ENCODE assay signal across 8 cellular contexts in the genomic region with DNA sequence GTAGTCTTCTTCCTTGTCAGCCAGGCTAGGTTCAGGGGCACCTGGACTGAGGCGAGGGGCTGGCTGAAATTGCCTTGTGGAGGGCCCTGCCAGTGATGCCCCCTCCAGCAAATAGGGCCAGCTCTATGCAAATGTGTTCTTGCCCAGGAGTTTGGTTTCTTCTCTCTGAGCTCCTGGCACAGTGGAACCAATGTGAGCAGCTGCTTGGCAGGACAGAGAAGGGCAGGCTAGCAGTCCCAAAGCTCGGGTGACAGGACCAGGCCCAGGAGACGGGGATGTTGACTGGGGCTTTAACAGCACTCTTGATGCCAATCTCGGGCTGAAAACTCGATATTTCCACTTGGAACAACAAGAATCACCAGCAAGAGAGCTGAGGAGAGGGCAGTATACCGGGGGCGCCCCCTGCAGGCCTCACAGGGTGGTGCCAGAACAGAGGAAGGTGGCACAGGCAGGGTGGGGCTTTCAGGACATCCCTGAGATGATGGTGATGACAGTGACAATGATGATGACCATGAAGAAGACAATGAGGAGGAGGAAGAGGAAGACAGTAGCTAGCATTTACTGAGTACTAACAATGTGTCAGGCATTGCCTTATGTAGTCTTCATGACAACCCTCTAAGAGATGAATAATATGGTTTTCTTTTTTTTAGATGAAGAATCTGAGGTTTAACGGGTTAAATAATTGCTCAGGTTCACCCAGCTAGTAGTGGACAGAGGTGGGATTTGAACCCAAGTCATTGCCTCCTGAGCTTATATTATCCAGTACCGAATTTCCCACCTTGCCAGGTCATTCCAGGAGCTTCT. TPM values are rescaled to one million over a fixed set of nuclear protein-coding genes. Genes with fewer than 3 reads are reported as not detected.
DNase-seq lines count a peak whose midpoint lies in the region; ATAC-seq, FAIRE-seq and TF ChIP-seq lines count a peak whose summit lies in the region.

No MANE protein-coding gene starts in this region.

- H4K91ac ChIP-seq in H1 (replicated peaks; ENCODE audit: insufficient read length, low read length), result no peak overlapping the region

- no peak for FAIRE-seq in H1 (lab: Jason Lieb, UNC)

- no peak overlapping the region for H3K27ac ChIP-seq in H1 (ENCODE audit: low read depth, low read length)

- ATAC-seq in GM21526 (IDR thresholded peaks at IDR 0.05; ENCODE audit: low FRiP score, unreplicated experiment) (peak; percentile 73), GM18873 (IDR thresholded peaks at IDR 0.05; ENCODE audit: low FRiP score, unreplicated experiment) (no peak), GM18870 (IDR thresholded peaks at IDR 0.05; ENCODE audit: unreplicated experiment) (no peak)

- H3K4me1 ChIP-seq in H1 (replicated peaks in 1 of 4; ENCODE audit: control insufficient read depth in 3 of 4, insufficient read depth in 4 of 4, low read length in 3 of 4), result no peaks in the 10 kb centered on the region

- peak; percentile 75 to 84 for TF ChIP-seq RAD21 in H1 (IDR thresholded peaks at IDR 0.05 in 1 of 2, conservative IDR thresholded peaks at IDR 0.05 in 1 of 2; ENCODE audit: low read depth in 2 of 2, low read length in 2 of 2)

- 0 out of 4 replicates have a peak overlapping the region, but pooled peaks of 1 of the 2 experiments have one; percentile 3 for H3K4me2 ChIP-seq in H1 (ENCODE audit: insufficient read depth in 1 of 2, low read depth in 2 of 2, low read length in 2 of 2)

- H4K5ac ChIP-seq in H1 (ENCODE audit: insufficient read length, low read depth, low read length), result no peak overlapping the region

- H3K27me3 Mint-ChIP-seq in Calu3 (ENCODE audit: unreplicated experiment) (peaks cover 98% of the 10 kb centered on the region), nephron progenitor cell (ENCODE audit: low read depth, poor library complexity) (peaks cover 96% of the 10 kb centered on the region)
- H3K27me3 Mint-ChIP-seq in activated CD4-positive, alpha-beta T cell treated with anti-CD3 and anti-CD28 coated beads, Interleukin-2, amount 10 ng/mL, durations not matched to agents 7 days and 5 days, result peaks cover 59% of the 10 kb centered on the region

- H2BK5ac ChIP-seq in H1 (ENCODE audit: low read depth, low read length), result no peak overlapping the region

- H3K36me3 Mint-ChIP-seq in Calu3 (ENCODE audit: insufficient read depth, unreplicated experiment), result peaks cover 4% of the 10 kb centered on the region
- H3K36me3 Mint-ChIP-seq in activated CD4-positive, alpha-beta T cell treated with anti-CD3 and anti-CD28 coated beads, Interleukin-2, amount 10 ng/mL, durations not matched to agents 7 days and 5 days (ENCODE audit: low read depth), result no peaks in the 10 kb centered on the region
- H3K36me3 Mint-ChIP-seq in nephron progenitor cell (ENCODE audit: low read depth), result no peaks in the 10 kb centered on the region

- TF ChIP-seq POLR2A in H1 (IDR thresholded peaks at IDR 0.05; ENCODE audit: control extremely low read depth in 1 of 2, low read depth in 2 of 2, low read length in 2 of 2), result no peak

- no peak overlapping the region for H2BK120ac ChIP-seq in H1 (replicated peaks; ENCODE audit: low read depth, low read length)

- no peak overlapping the region for H2BK20ac ChIP-seq in H1 (ENCODE audit: low read length)

- H3K9me3 Mint-ChIP-seq in Calu3 (ENCODE audit: low read depth, unreplicated experiment), result no peaks in the 10 kb centered on the region
- H3K9me3 Mint-ChIP-seq in activated CD4-positive, alpha-beta T cell treated with anti-CD3 and anti-CD28 coated beads, Interleukin-2, amount 10 ng/mL, durations not matched to agents 7 days and 5 days, result no peaks in the 10 kb centered on the region
- H3K9me3 Mint-ChIP-seq in nephron progenitor cell, result no peaks in the 10 kb centered on the region

- no peak overlapping the region for H3K4me3 Mint-ChIP-seq in Calu3 (ENCODE audit: low read depth, unreplicated experiment)
- H3K4me3 Mint-ChIP-seq in activated CD4-positive, alpha-beta T cell treated with anti-CD3 and anti-CD28 coated beads, Interleukin-2, amount 10 ng/mL, durations not matched to agents 7 days and 5 days, result no peak overlapping the region
- H3K4me3 Mint-ChIP-seq in nephron progenitor cell, result no peak overlapping the region

- WGBS in H1 (ENCODE audit: extremely low coverage in 1 of 2, insufficient coverage in 1 of 2, insufficient read length in 1 of 2, insufficient replicate concordance in 2 of 2, low coverage in 1 of 2, low lambda C conversion rate in 2 of 2, missing lambda C conversion rate in 1 of 2), 2 experiments, result 36% methylated on average over 9 of the region's 9 CpGs; no CpG with 5 or more reads in 1 of the 2 experiments

- H3K4me3 ChIP-seq in H1 (ENCODE audit: extremely low read depth in 1 of 4, insufficient read depth in 2 of 4, low read depth in 3 of 4, low read length in 4 of 4), result no peak overlapping the region

- peaks cover 0 to 33% (median 20%) of the 10 kb centered on the region in 4 experiments; a peak in 6 of 7 replicates for H3K27me3 ChIP-seq in H1 (replicated peaks in 1 of 4; ENCODE audit: control insufficient read depth in 3 of 4, extremely low read depth in 1 of 4, insufficient read depth in 3 of 4, low read length in 3 of 4)

- POLR2A ChIA-PET in activated CD4-positive, alpha-beta T cell treated with anti-CD3 and anti-CD28 coated beads, Interleukin-2, amount 10 ng/mL, durations not matched to agents 7 days and 5 days (lab: Charles Lee), result no interaction called here
- POLR2A ChIA-PET in H1 (lab: Charles Lee; ENCODE audit: partially characterized antibody), result interaction anchor here (0.8 to 1.8 kb wide), 10 partner anchors 9 to 134 kb away, joined by 3 to 8 read pairs (median 4); no protein-coding TSS in a partner anchor

- H3K4me1 Mint-ChIP-seq in Calu3 (ENCODE audit: low read depth, unreplicated experiment) (peaks cover 9% of the 10 kb centered on the region), nephron progenitor cell (no peaks in the 10 kb centered on the region)
- peaks cover 2% of the 10 kb centered on the region for H3K4me1 Mint-ChIP-seq in activated CD4-positive, alpha-beta T cell treated with anti-CD3 and anti-CD28 coated beads, Interleukin-2, amount 10 ng/mL, durations not matched to agents 7 days and 5 days

- H3K4ac ChIP-seq in H1 (replicated peaks; ENCODE audit: insufficient read length, low read depth, low read length), result no peak overlapping the region

- H3K9me3 ChIP-seq in H1 (ENCODE audit: insufficient read depth in 2 of 2, low read depth in 1 of 2, low read length in 1 of 2), result no peaks in the 10 kb centered on the region

- intact Hi-C loops in Calu3 (cut with micrococcal nuclease; ENCODE audit: unreplicated experiment), result loop anchor here (2.0 to 5.0 kb wide), 2 partner anchors 32 to 46 kb away; a partner anchor contains a TSS

- no peak overlapping the region for H2BK12ac ChIP-seq in H1 (ENCODE audit: low read depth, low read length)

- TF ChIP-seq CTCF in Calu3 (IDR thresholded peaks at IDR 0.05; ENCODE audit: unreplicated experiment), result peak; percentile 93
- TF ChIP-seq CTCF in H1 (IDR thresholded peaks at IDR 0.05; ENCODE audit: control extremely low read depth in 1 of 3, insufficient read depth in 1 of 3, low read depth in 1 of 3, low read length in 3 of 3), result peak; percentile 91 to 95 (median 93)
- peak; percentile 83 for TF ChIP-seq CTCF in nephron progenitor cell (IDR thresholded peaks at IDR 0.05)

- no peak overlapping the region for H2AK5ac ChIP-seq in H1 (ENCODE audit: low read depth, low read length)

- H3K27ac Mint-ChIP-seq in Calu3 (ENCODE audit: unreplicated experiment) (no peak overlapping the region), nephron progenitor cell (no peak overlapping the region)
- H3K27ac Mint-ChIP-seq in activated CD4-positive, alpha-beta T cell treated with anti-CD3 and anti-CD28 coated beads, Interleukin-2, amount 10 ng/mL, durations not matched to agents 7 days and 5 days, result no peak overlapping the region

- H3K23ac ChIP-seq in H1 (ENCODE audit: insufficient read length), result no peak overlapping the region

- H4K8ac ChIP-seq in H1 (ENCODE audit: extremely low read depth, insufficient read depth, low read length), result peak overlapping the region; percentile 68; the same call in 1 of the 2 replicates

- H3K79me2 ChIP-seq in H1 (ENCODE audit: control insufficient read depth in 1 of 2, insufficient read depth in 2 of 2, low read length in 2 of 2), result no peaks in the 10 kb centered on the region

- CTCF ChIA-PET in Calu3 (lab: Charles Lee) (interaction anchor here (0.5 to 3.3 kb wide), 17 partner anchors 8 to 1961 kb away, joined by 3 to 21 read pairs (median 4); a partner anchor contains a TSS), H1 (lab: Charles Lee; ENCODE audit: partially characterized antibody) (interaction anchor here (0.6 to 50.1 kb wide), 46 partner anchors 4 to 862 kb away, joined by 3 to 1874 read pairs (median 4); a partner anchor contains a TSS)
- CTCF ChIA-PET in activated CD4-positive, alpha-beta T cell treated with anti-CD3 and anti-CD28 coated beads, Interleukin-2, amount 10 ng/mL, durations not matched to agents 7 days and 5 days (lab: Charles Lee), result interaction anchor here (0.7 to 4.5 kb wide), 23 partner anchors 8 to 299 kb away, joined by 3 to 33 read pairs (median 4); a partner anchor contains a TSS

- no peak overlapping the region for H3K14ac ChIP-seq in H1 (ENCODE audit: insufficient read length)

- no peaks in the 10 kb centered on the region for H3K36me3 ChIP-seq in H1 (ENCODE audit: control insufficient read depth in 2 of 4, insufficient read depth in 4 of 4, low read length in 3 of 4)

- peak overlapping the region; percentile 91 for H2AFZ ChIP-seq in H1 (ENCODE audit: low read length)

- no peaks in the 10 kb centered on the region for H4K20me1 ChIP-seq in H1 (replicated peaks in 1 of 2; ENCODE audit: control insufficient read depth in 1 of 2, insufficient read depth in 2 of 2, low read length in 2 of 2)

- no peak overlapping the region for H3K18ac ChIP-seq in H1 (ENCODE audit: extremely low read depth, low read length)

- no peaks in the 10 kb centered on the region for H3K23me2 ChIP-seq in H1 (ENCODE audit: low read depth, low read length)

- H3K56ac ChIP-seq in H1 (replicated peaks; ENCODE audit: insufficient read length, low read depth, low read length), result no peak overlapping the region

- H3K79me1 ChIP-seq in H1 (ENCODE audit: low read depth, low read length), result no peaks in the 10 kb centered on the region

- no peak overlapping the region for H3K9ac ChIP-seq in H1 (replicated peaks in 1 of 4; ENCODE audit: extremely low read depth in 1 of 4, low read depth in 3 of 4, low read length in 3 of 4)

- DNase-seq in Calu3 (peak; percentile 75), NAMALWA (ENCODE audit: low spot score) (peak; percentile 84), H1 (ENCODE audit: low read depth in 1 of 2, low spot score in 2 of 2) (peak in 1 of 2 experiments; percentile 90), nephron progenitor cell (peak; percentile 63)
- peak; percentile 65 for DNase-seq in activated CD4-positive, alpha-beta T cell treated with anti-CD3 and anti-CD28 coated beads, Interleukin-2, amount 10 ng/mL, durations not matched to agents 7 days and 5 days

- no peak for TF ChIP-seq EP300 in H1 (IDR thresholded peaks at IDR 0.05; ENCODE audit: borderline replicate concordance in 1 of 2, low read depth in 2 of 2, low read length in 2 of 2)

- no TSS peak for BruUV-seq in Calu3 (replicated peaks; lab: Mats Ljungman, UMichigan)

- no peak overlapping the region for H2BK15ac ChIP-seq in H1 (ENCODE audit: low read length)

RNA-seq across cellular contexts. Expression of a gene that starts 2.7 kb away (rescaled TPM):
- total RNA-seq in Calu3 (2022), result not detected in 2 replicates
- total RNA-seq in activated CD4-positive, alpha-beta T cell treated with anti-CD3 and anti-CD28 coated beads, Interleukin-2, amount 10 ng/mL, durations not matched to agents 7 days and 5 days, result not detected
- 0.08 and 0.13 TPM in 2 replicates for total RNA-seq in H1 (2021; fragmentation: NEBNext Ultra II Directional; extraction: Animal tissue kit (Norgen Biotek cat#: 25700))
- polyA plus RNA-seq in H1 (2011; rRNA removed), result 0.02 and 0.11 TPM in 2 replicates
- 0.08 TPM for polyA plus RNA-seq in H1 (2011; cell fraction: cytosol; rRNA removed)
- 0.14 TPM for polyA plus RNA-seq in H1 (2011; cell fraction: nucleus; rRNA removed)
- 0.10 to 0.19 TPM (median 0.12 TPM) in 3 of 4 replicates, not detected in the other for polyA plus RNA-seq in H1 (2012, experiment 1 of 2)
- 0.03 TPM for polyA plus RNA-seq in H1 (2012, experiment 2 of 2)
- polyA plus RNA-seq in H1 (2013, experiment 1 of 2), result 0.02 TPM
- polyA plus RNA-seq in H1 (2013, experiment 2 of 2), result 0.04 TPM
- 0.13 TPM in 1 of 2 replicates, not detected in the other for polyA minus RNA-seq in H1 (2011; rRNA and poly(A)+ RNA removed)
- not detected for polyA minus RNA-seq in H1 (2011; cell fraction: cytosol; rRNA and poly(A)+ RNA removed)
- not detected for polyA minus RNA-seq in H1 (2011; cell fraction: nucleus; rRNA and poly(A)+ RNA removed)

RNA-seq across cellular contexts. Expression of a gene that starts 8.6 kb away (rescaled TPM):
- total RNA-seq in Calu3 (2022), result not detected in 2 replicates
- not detected for total RNA-seq in activated CD4-positive, alpha-beta T cell treated with anti-CD3 and anti-CD28 coated beads, Interleukin-2, amount 10 ng/mL, durations not matched to agents 7 days and 5 days
- 2.2 and 2.4 TPM in 2 replicates for total RNA-seq in H1 (2021; fragmentation: NEBNext Ultra II Directional; extraction: Animal tissue kit (Norgen Biotek cat#: 25700))
- 1.7 and 3.5 TPM in 2 replicates for polyA plus RNA-seq in H1 (2011; rRNA removed)
- 1.5 TPM for polyA plus RNA-seq in H1 (2011; cell fraction: cytosol; rRNA removed)
- polyA plus RNA-seq in H1 (2011; cell fraction: nucleus; rRNA removed), result 4.7 TPM
- polyA plus RNA-seq in H1 (2012, experiment 1 of 2), result 1.1 to 1.8 TPM (median 1.4 TPM) in 4 replicates
- 0.59 TPM for polyA plus RNA-seq in H1 (2012, experiment 2 of 2)
- 1.5 TPM for polyA plus RNA-seq in H1 (2013, experiment 1 of 2)
- polyA plus RNA-seq in H1 (2013, experiment 2 of 2), result 1.2 TPM
- polyA minus RNA-seq in H1 (2011; rRNA and poly(A)+ RNA removed), result 3.5 and 3.7 TPM in 2 replicates
- polyA minus RNA-seq in H1 (2011; cell fraction: cytosol; rRNA and poly(A)+ RNA removed), result 0.73 TPM
- polyA minus RNA-seq in H1 (2011; cell fraction: nucleus; rRNA and poly(A)+ RNA removed), result 1.7 TPM

RNA-seq across cellular contexts. Expression of a gene that starts 19.8 kb away (rescaled TPM):
- 31.6 and 33.9 TPM in 2 replicates for total RNA-seq in Calu3 (2022)
- total RNA-seq in activated CD4-positive, alpha-beta T cell treated with anti-CD3 and anti-CD28 coated beads, Interleukin-2, amount 10 ng/mL, durations not matched to agents 7 days and 5 days, result 10 to 100 TPM; 36.4 to 40.9 TPM
- 69.6 and 71.2 TPM in 2 replicates for total RNA-seq in H1 (2021; fragmentation: NEBNext Ultra II Directional; extraction: Animal tissue kit (Norgen Biotek cat#: 25700))
- polyA plus RNA-seq in H1 (2011; rRNA removed), result 132 and 166 TPM in 2 replicates
- 103 TPM for polyA plus RNA-seq in H1 (2011; cell fraction: cytosol; rRNA removed)
- 322 TPM for polyA plus RNA-seq in H1 (2011; cell fraction: nucleus; rRNA removed)
- 55.1 to 95.1 TPM (median 90.2 TPM) in 4 replicates for polyA plus RNA-seq in H1 (2012, experiment 1 of 2)
- 79.5 TPM for polyA plus RNA-seq in H1 (2012, experiment 2 of 2)
- polyA plus RNA-seq in H1 (2013, experiment 1 of 2), result 88.6 TPM
- polyA plus RNA-seq in H1 (2013, experiment 2 of 2), result 77.7 TPM
- polyA minus RNA-seq in H1 (2011; rRNA and poly(A)+ RNA removed), result 34.3 and 46.3 TPM in 2 replicates
- 47.9 TPM for polyA minus RNA-seq in H1 (2011; cell fraction: cytosol; rRNA and poly(A)+ RNA removed)
- 57.2 TPM for polyA minus RNA-seq in H1 (2011; cell fraction: nucleus; rRNA and poly(A)+ RNA removed)

RNA-seq across cellular contexts. Expression of a gene that starts 37.0 kb away (rescaled TPM):
- not detected in 2 replicates for total RNA-seq in Calu3 (2022)
- total RNA-seq in activated CD4-positive, alpha-beta T cell treated with anti-CD3 and anti-CD28 coated beads, Interleukin-2, amount 10 ng/mL, durations not matched to agents 7 days and 5 days, result not detected
- total RNA-seq in H1 (2021; fragmentation: NEBNext Ultra II Directional; extraction: Animal tissue kit (Norgen Biotek cat#: 25700)), result 34.8 and 39.7 TPM in 2 replicates
- polyA plus RNA-seq in H1 (2011; rRNA removed), result 40.8 and 54.2 TPM in 2 replicates
- polyA plus RNA-seq in H1 (2011; cell fraction: cytosol; rRNA removed), result 60.3 TPM
- polyA plus RNA-seq in H1 (2011; cell fraction: nucleus; rRNA removed), result 193 TPM
- polyA plus RNA-seq in H1 (2012, experiment 1 of 2), result 41.3 to 57.9 TPM (median 44.4 TPM) in 4 replicates
- polyA plus RNA-seq in H1 (2012, experiment 2 of 2), result 14.0 TPM
- 23.7 TPM for polyA plus RNA-seq in H1 (2013, experiment 1 of 2)
- 22.3 TPM for polyA plus RNA-seq in H1 (2013, experiment 2 of 2)
- 103 and 110 TPM in 2 replicates for polyA minus RNA-seq in H1 (2011; rRNA and poly(A)+ RNA removed)
- 45.0 TPM for polyA minus RNA-seq in H1 (2011; cell fraction: cytosol; rRNA and poly(A)+ RNA removed)
- polyA minus RNA-seq in H1 (2011; cell fraction: nucleus; rRNA and poly(A)+ RNA removed), result 77.4 TPM

RNA-seq across cellular contexts. Expression of a gene that starts 46.8 kb away (rescaled TPM):
- total RNA-seq in Calu3 (2022), result 13.2 and 14.1 TPM in 2 replicates
- 1 to 10 TPM; 5.9 to 6.4 TPM for total RNA-seq in activated CD4-positive, alpha-beta T cell treated with anti-CD3 and anti-CD28 coated beads, Interleukin-2, amount 10 ng/mL, durations not matched to agents 7 days and 5 days
- total RNA-seq in H1 (2021; fragmentation: NEBNext Ultra II Directional; extraction: Animal tissue kit (Norgen Biotek cat#: 25700)), result 5.1 and 5.4 TPM in 2 replicates
- 5.7 and 6.0 TPM in 2 replicates for polyA plus RNA-seq in H1 (2011; rRNA removed)
- 5.6 TPM for polyA plus RNA-seq in H1 (2011; cell fraction: cytosol; rRNA removed)
- 3.9 TPM for polyA plus RNA-seq in H1 (2011; cell fraction: nucleus; rRNA removed)
- 3.7 to 5.3 TPM (median 4.2 TPM) in 4 replicates for polyA plus RNA-seq in H1 (2012, experiment 1 of 2)
- polyA plus RNA-seq in H1 (2012, experiment 2 of 2), result 1.4 TPM
- 11.7 TPM for polyA plus RNA-seq in H1 (2013, experiment 1 of 2)
- polyA plus RNA-seq in H1 (2013, experiment 2 of 2), result 10.7 TPM
- polyA minus RNA-seq in H1 (2011; rRNA and poly(A)+ RNA removed), result 4.3 TPM in 2 replicates
- polyA minus RNA-seq in H1 (2011; cell fraction: cytosol; rRNA and poly(A)+ RNA removed), result 2.9 TPM
- 5.1 TPM for polyA minus RNA-seq in H1 (2011; cell fraction: nucleus; rRNA and poly(A)+ RNA removed)
